9 cellular contexts compared by ENCODE assay signal in the genomic region with DNA sequence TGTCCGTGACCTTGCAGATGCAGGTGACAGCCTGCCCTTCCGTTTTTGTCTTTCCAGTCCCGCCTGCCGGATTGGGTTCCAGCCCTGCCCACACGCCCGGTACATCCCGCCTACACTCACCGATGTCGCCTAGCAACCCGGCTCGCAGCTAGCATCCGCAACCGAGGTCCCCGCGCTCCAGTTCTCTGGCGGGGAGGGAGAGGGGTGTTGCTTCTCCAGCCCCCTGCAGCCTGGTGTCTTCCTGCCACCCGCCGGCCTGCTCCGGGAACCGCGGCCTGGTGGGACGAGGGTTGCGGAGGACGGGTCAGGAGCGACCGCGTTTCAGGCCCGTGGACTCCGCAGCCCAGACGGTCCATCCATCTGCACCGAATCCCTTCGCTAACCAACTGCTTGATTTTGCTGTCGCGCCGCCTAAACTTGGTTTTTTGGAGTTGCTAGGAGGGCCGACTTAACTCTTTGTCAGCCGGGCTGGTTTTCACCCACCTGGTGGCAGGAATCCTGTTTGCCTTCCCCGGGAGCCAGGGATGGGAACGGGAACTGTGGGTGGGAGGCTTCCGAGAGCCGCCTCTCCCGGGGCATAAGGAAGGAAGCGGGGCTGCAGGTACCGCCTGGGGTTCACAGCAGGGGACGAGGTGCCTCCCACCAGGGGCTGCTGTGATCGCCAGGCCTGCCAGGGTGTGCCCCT. TPM values are rescaled to one million over a fixed set of nuclear protein-coding genes. Genes with fewer than 3 reads are reported as not detected.
DNase-seq lines count a peak whose midpoint lies in the region; ATAC-seq, FAIRE-seq and TF ChIP-seq lines count a peak whose summit lies in the region.
"Had no signal": no experiment of that assay in that cellular context is flagged by ENCODE, and none has a peak within 500 bp of the region (broad histone marks: within the 10 kb centered on the region; RNA-seq: fewer than 3 reads in every experiment).

No MANE protein-coding gene starts in this region.

- ATAC-seq in right lobe of liver = peak; percentile 58 to 73 (median 70)
- no peak; the same call in 2 of the 3 replicates for ATAC-seq in HepG2
- ATAC-seq in GM18873 (IDR thresholded peaks at IDR 0.05; ENCODE audit: low FRiP score, unreplicated experiment) = no peak
- no peak for ATAC-seq in GM21423 (IDR thresholded peaks at IDR 0.05; ENCODE audit: unreplicated experiment)

- BruUV-seq in HepG2 (replicated peaks; lab: Mats Ljungman, UMichigan) = no TSS peak

- H3K4me3 Mint-ChIP-seq in osteocyte (ENCODE audit: unreplicated experiment) = no peak overlapping the region

- H3K36me3 ChIP-seq in right lobe of liver = no peaks in the 10 kb centered on the region
- no peaks in the 10 kb centered on the region for H3K36me3 ChIP-seq in HepG2 (replicated peaks in 1 of 2; ENCODE audit: control insufficient read depth in 1 of 2, insufficient read depth in 2 of 2, low read length in 2 of 2)
- H3K36me3 ChIP-seq in fibroblast of lung (ENCODE audit: control insufficient read depth, insufficient read depth, low read length) = no peaks in the 10 kb centered on the region

- no peak for TF ChIP-seq RAD21 in HepG2 (CRISPR knock-in tag; IDR thresholded peaks at IDR 0.05)

- H3K27me3 Mint-ChIP-seq in osteocyte (ENCODE audit: unreplicated experiment) = peaks cover 30% of the 10 kb centered on the region

- peaks cover 5% of the 10 kb centered on the region for H3K9me3 Mint-ChIP-seq in osteocyte (ENCODE audit: unreplicated experiment)

- H3K9me3 ChIP-seq in right lobe of liver = no peaks in the 10 kb centered on the region
- H3K9me3 ChIP-seq in HepG2 (ENCODE audit: low read length) = no peaks in the 10 kb centered on the region
- H3K9me3 ChIP-seq in fibroblast of lung (ENCODE audit: control insufficient read depth, insufficient read depth, low read depth, low read length) = no peaks in the 10 kb centered on the region

- no peaks in the 10 kb centered on the region for H3K36me3 Mint-ChIP-seq in osteocyte (ENCODE audit: unreplicated experiment)

- no peak overlapping the region for H3K9ac ChIP-seq in HepG2 (ENCODE audit: insufficient read depth, low read depth, low read length)
- H3K9ac ChIP-seq in fibroblast of lung (ENCODE audit: insufficient read depth, low read length) = no peak overlapping the region

- no peaks in the 10 kb centered on the region for H3K4me1 ChIP-seq in right lobe of liver
- no peaks in the 10 kb centered on the region for H3K4me1 ChIP-seq in HepG2 (ENCODE audit: insufficient read depth, low read length)
- no peaks in the 10 kb centered on the region for H3K4me1 ChIP-seq in fibroblast of lung (ENCODE audit: control insufficient read depth, extremely low read depth, insufficient read depth, low read length)

- no peak for TF ChIP-seq EP300 in HepG2 (IDR thresholded peaks at IDR 0.05; ENCODE audit: low read depth in 2 of 2, low read length in 2 of 2)
- TF ChIP-seq EP300 in HepG2 (CRISPR knock-in tag; IDR thresholded peaks at IDR 0.05; ENCODE audit: borderline replicate concordance) = no peak

- 0% methylated on average over 2 of the region's 46 CpGs for WGBS in right lobe of liver (ENCODE audit: insufficient coverage, low coverage, low lambda C conversion rate, missing lambda C conversion rate)
- 11% methylated on average over 11 of the region's 46 CpGs for WGBS in HepG2 (ENCODE audit: low lambda C conversion rate)

- TF ChIP-seq CTCF in right lobe of liver (IDR thresholded peaks at IDR 0.05) = no peak
- TF ChIP-seq CTCF in HepG2 (CRISPR knock-in tag; IDR thresholded peaks at IDR 0.05) = no peak
- TF ChIP-seq CTCF in fibroblast of lung (conservative IDR thresholded peaks at IDR 0.05 in 1 of 2, IDR thresholded peaks at IDR 0.05 in 1 of 2; ENCODE audit: low read depth in 1 of 2, low read length in 2 of 2) = peak; percentile 15 to 23
- peak; percentile 24 for TF ChIP-seq CTCF in osteocyte (IDR thresholded peaks at IDR 0.05)

- H3K79me2 ChIP-seq in HepG2 (ENCODE audit: insufficient read depth, low read length) = no peaks in the 10 kb centered on the region
- no peaks in the 10 kb centered on the region for H3K79me2 ChIP-seq in fibroblast of lung (ENCODE audit: control insufficient read depth, insufficient read depth, low read length)

- no peak overlapping the region for H3K27ac Mint-ChIP-seq in osteocyte (ENCODE audit: unreplicated experiment)

- peaks cover 4% of the 10 kb centered on the region for H3K4me1 Mint-ChIP-seq in osteocyte (ENCODE audit: unreplicated experiment)

- H3K4me2 ChIP-seq in HepG2 (ENCODE audit: low read depth, low read length) (no peak overlapping the region), fibroblast of lung (ENCODE audit: extremely low read depth, insufficient read depth, low read length) (no peak overlapping the region)

- TF ChIP-seq POLR2A in right lobe of liver (IDR thresholded peaks at IDR 0.05) (no peak), HepG2 (IDR thresholded peaks at IDR 0.05; ENCODE audit: insufficient read depth in 1 of 2, low read depth in 2 of 2, low read length in 2 of 2) (no peak)

- DNase-seq in right lobe of liver (peak in 1 of 3 donors; percentile 55), HepG2 (ENCODE audit: low spot score) (no peak), fibroblast of lung (ENCODE audit: low read depth in 2 of 2) (peak in 1 of 2 donors; percentile 26), osteocyte (ENCODE audit: extremely low spot score, unreplicated experiment) (no peak), GM19238 (ENCODE audit: insufficient read length, low spot score) (no peak)
- DNase-seq in activated T-cell treated with anti-CD3 and anti-CD28 coated beads, Interleukin-2, amount 50 U/mL, for 1 hour = peak; percentile 62

- no peak overlapping the region for H2AFZ ChIP-seq in HepG2 (ENCODE audit: low read length)
- no peak overlapping the region for H2AFZ ChIP-seq in fibroblast of lung (ENCODE audit: low read length)

- H3K27me3 ChIP-seq in right lobe of liver (peaks cover 0 to 6% of the 10 kb centered on the region in 2 donors), HepG2 (ENCODE audit: control insufficient read depth in 1 of 2, insufficient read depth in 2 of 2, low read length in 2 of 2) (peaks cover 4 to 36% of the 10 kb centered on the region in 2 experiments), fibroblast of lung (ENCODE audit: control insufficient read depth, insufficient read depth, low read length) (peaks cover 16% of the 10 kb centered on the region)

- in situ Hi-C loops in HepG2 (cut with HindIII; ENCODE audit: extremely low pct_ligation_motif_present, low pct_unique_long_range_greater_than_20kb) = no loop called here

- H3K4me3 ChIP-seq in right lobe of liver (no peak overlapping the region), HepG2 (replicated peaks in 1 of 3; ENCODE audit: insufficient read depth in 1 of 3, low read depth in 2 of 3, low read length in 3 of 3) (no peak overlapping the region), fibroblast of lung (replicated peaks in 1 of 4; ENCODE audit: control extremely low read depth in 1 of 4, insufficient read depth in 1 of 4, low read depth in 3 of 4, low read length in 4 of 4) (no peak overlapping the region)

- no peak for FAIRE-seq in HepG2 (lab: Jason Lieb, UNC)
- FAIRE-seq: TTC549 had no signal

- CTCF ChIA-PET in HepG2 (lab: Yijun Ruan, JAX; ENCODE audit: low intra/inter-chr PET ratio, low total read pairs) = no interaction called here

- POLR2A ChIA-PET in HepG2 (lab: Yijun Ruan, JAX) = no interaction called here

- intact Hi-C loops in right lobe of liver (cut with DNase I) (no loop called here), HepG2 (cut with micrococcal nuclease; ENCODE audit: unreplicated experiment) (no loop called here)

- no peak overlapping the region for H3K27ac ChIP-seq in right lobe of liver
- H3K27ac ChIP-seq in HepG2 (ENCODE audit: extremely low read length, insufficient read depth, low read length) = no peak overlapping the region
- no peak overlapping the region for H3K27ac ChIP-seq in fibroblast of lung (ENCODE audit: insufficient read depth, low read length)

- H4K20me1 ChIP-seq in HepG2 (ENCODE audit: insufficient read depth, low read length) = no peaks in the 10 kb centered on the region
- no peaks in the 10 kb centered on the region for H4K20me1 ChIP-seq in fibroblast of lung (ENCODE audit: control insufficient read depth, extremely low read depth, insufficient read depth, low read length)

RNA-seq across cellular contexts. Expression of gene MATK, which starts 15.4 kb away (rescaled TPM):
- total RNA-seq in right lobe of liver (1 to 10 TPM in 3 of 6 experiments, under 1 TPM in 3; 0.49 to 2.5 (median 0.90) TPM), HepG2 (2016; rRNA removed; fragmentation: Illumina TruSeq; extraction: Trizol) (not detected in 2 replicates), fibroblast of lung (under 0.01 TPM in 1 of 2 replicates, not detected in the other), osteocyte (not detected in 2 replicates)
- total RNA-seq in HepG2 (2016; cell fraction: cytosol; rRNA removed; fragmentation: Illumina TruSeq; extraction: Trizol; ENCODE audit: low read depth) = not detected in 2 replicates
- total RNA-seq in HepG2 (2016; cell fraction: insoluble cytoplasmic fraction; rRNA removed; fragmentation: Illumina TruSeq; extraction: Trizol) = not detected in 2 replicates
- total RNA-seq in HepG2 (2016; cell fraction: membrane; rRNA removed; fragmentation: Illumina TruSeq; extraction: Trizol) = not detected in 2 replicates
- not detected in 2 replicates for total RNA-seq in HepG2 (2016; cell fraction: nucleus; rRNA removed; fragmentation: Illumina TruSeq; extraction: Trizol)
- polyA plus RNA-seq in HepG2 (2011; rRNA removed) (0.09 TPM in 2 replicates), fibroblast of lung (not detected in 2 replicates)
- 0.11 and 0.14 TPM in 2 replicates for polyA plus RNA-seq in HepG2 (2011; cell fraction: cytosol; rRNA removed)
- 0.32 TPM in 1 of 2 replicates, not detected in the other for polyA plus RNA-seq in HepG2 (2011; cell fraction: nucleus; rRNA removed)
- polyA plus RNA-seq in HepG2 (2012) = not detected in 2 replicates
- 0.07 TPM in 1 of 2 replicates, not detected in the other for polyA plus RNA-seq in HepG2 (2016; cell fraction: cytosol; fragmentation: Illumina TruSeq; extraction: Trizol; ENCODE audit: low read depth)
- polyA plus RNA-seq in HepG2 (2016; cell fraction: insoluble cytoplasmic fraction; fragmentation: Illumina TruSeq; extraction: Trizol; ENCODE audit: low read depth) = not detected in 2 replicates
- not detected in 2 replicates for polyA plus RNA-seq in HepG2 (2016; cell fraction: membrane; fragmentation: Illumina TruSeq; extraction: Trizol; ENCODE audit: low read depth)
- polyA plus RNA-seq in HepG2 (2016; cell fraction: nucleus; fragmentation: Illumina TruSeq; extraction: Trizol; ENCODE audit: insufficient read depth, low read depth) = not detected in 2 replicates
- polyA minus RNA-seq in HepG2 (2011; rRNA and poly(A)+ RNA removed; ENCODE audit: low replicate concordance) = 0.42 and 31.9 TPM in 2 replicates
- polyA minus RNA-seq in HepG2 (2011; cell fraction: cytosol; rRNA and poly(A)+ RNA removed) = 0.70 TPM in 1 of 2 replicates, not detected in the other
- not detected in 2 replicates for polyA minus RNA-seq in HepG2 (2011; cell fraction: nucleus; rRNA and poly(A)+ RNA removed)
- not detected in 2 replicates for polyA plus RNA-seq in fibroblast of lung (2012)
- not detected in 2 replicates for polyA minus RNA-seq in fibroblast of lung (ENCODE audit: low replicate concordance)

RNA-seq across cellular contexts. Expression of gene RAX2, which starts 29.5 kb away (rescaled TPM):
- total RNA-seq in right lobe of liver (not detected), HepG2 (2016; rRNA removed; fragmentation: Illumina TruSeq; extraction: Trizol) (not detected in 2 replicates), fibroblast of lung (not detected in 2 replicates), osteocyte (not detected in 2 replicates)
- not detected in 2 replicates for total RNA-seq in HepG2 (2016; cell fraction: cytosol; rRNA removed; fragmentation: Illumina TruSeq; extraction: Trizol; ENCODE audit: low read depth)
- total RNA-seq in HepG2 (2016; cell fraction: insoluble cytoplasmic fraction; rRNA removed; fragmentation: Illumina TruSeq; extraction: Trizol) = not detected in 2 replicates
- not detected in 2 replicates for total RNA-seq in HepG2 (2016; cell fraction: membrane; rRNA removed; fragmentation: Illumina TruSeq; extraction: Trizol)
- not detected in 2 replicates for total RNA-seq in HepG2 (2016; cell fraction: nucleus; rRNA removed; fragmentation: Illumina TruSeq; extraction: Trizol)
- polyA plus RNA-seq in HepG2 (2011; rRNA removed) (not detected in 2 replicates), fibroblast of lung (not detected in 2 replicates)
- not detected in 2 replicates for polyA plus RNA-seq in HepG2 (2011; cell fraction: cytosol; rRNA removed)
- not detected in 2 replicates for polyA plus RNA-seq in HepG2 (2011; cell fraction: nucleus; rRNA removed)
- not detected in 2 replicates for polyA plus RNA-seq in HepG2 (2012)
- polyA plus RNA-seq in HepG2 (2016; cell fraction: cytosol; fragmentation: Illumina TruSeq; extraction: Trizol; ENCODE audit: low read depth) = not detected in 2 replicates
- not detected in 2 replicates for polyA plus RNA-seq in HepG2 (2016; cell fraction: insoluble cytoplasmic fraction; fragmentation: Illumina TruSeq; extraction: Trizol; ENCODE audit: low read depth)
- not detected in 2 replicates for polyA plus RNA-seq in HepG2 (2016; cell fraction: membrane; fragmentation: Illumina TruSeq; extraction: Trizol; ENCODE audit: low read depth)
- not detected in 2 replicates for polyA plus RNA-seq in HepG2 (2016; cell fraction: nucleus; fragmentation: Illumina TruSeq; extraction: Trizol; ENCODE audit: insufficient read depth, low read depth)
- polyA minus RNA-seq in HepG2 (2011; rRNA and poly(A)+ RNA removed; ENCODE audit: low replicate concordance) = not detected in 2 replicates
- polyA minus RNA-seq in HepG2 (2011; cell fraction: cytosol; rRNA and poly(A)+ RNA removed) = not detected in 2 replicates
- not detected in 2 replicates for polyA minus RNA-seq in HepG2 (2011; cell fraction: nucleus; rRNA and poly(A)+ RNA removed)
- polyA plus RNA-seq in fibroblast of lung (2012) = not detected in 2 replicates
- polyA minus RNA-seq in fibroblast of lung (ENCODE audit: low replicate concordance) = not detected in 2 replicates

RNA-seq across cellular contexts. Expression of gene MRPL54, which starts 39.1 kb away (rescaled TPM):
- total RNA-seq in right lobe of liver (10 to 100 TPM; 52.5 to 81.2 (median 61.9) TPM), HepG2 (2016; rRNA removed; fragmentation: Illumina TruSeq; extraction: Trizol) (66.9 and 85.6 TPM in 2 replicates), fibroblast of lung (42.6 and 45.4 TPM in 2 replicates), osteocyte (43.8 and 53.2 TPM in 2 replicates)
- 36.4 and 42.5 TPM in 2 replicates for total RNA-seq in HepG2 (2016; cell fraction: cytosol; rRNA removed; fragmentation: Illumina TruSeq; extraction: Trizol; ENCODE audit: low read depth)
- total RNA-seq in HepG2 (2016; cell fraction: insoluble cytoplasmic fraction; rRNA removed; fragmentation: Illumina TruSeq; extraction: Trizol) = 71.3 and 95.8 TPM in 2 replicates
- total RNA-seq in HepG2 (2016; cell fraction: membrane; rRNA removed; fragmentation: Illumina TruSeq; extraction: Trizol) = 34.6 and 39.3 TPM in 2 replicates
- 17.6 and 22.0 TPM in 2 replicates for total RNA-seq in HepG2 (2016; cell fraction: nucleus; rRNA removed; fragmentation: Illumina TruSeq; extraction: Trizol)
- polyA plus RNA-seq in HepG2 (2011; rRNA removed) (36.8 and 37.2 TPM in 2 replicates), fibroblast of lung (29.7 and 32.5 TPM in 2 replicates)
- polyA plus RNA-seq in HepG2 (2011; cell fraction: cytosol; rRNA removed) = 49.6 and 71.2 TPM in 2 replicates
- polyA plus RNA-seq in HepG2 (2011; cell fraction: nucleus; rRNA removed) = 14.2 and 18.6 TPM in 2 replicates
- 22.5 and 27.7 TPM in 2 replicates for polyA plus RNA-seq in HepG2 (2012)
- polyA plus RNA-seq in HepG2 (2016; cell fraction: cytosol; fragmentation: Illumina TruSeq; extraction: Trizol; ENCODE audit: low read depth) = 36.7 and 39.3 TPM in 2 replicates
- polyA plus RNA-seq in HepG2 (2016; cell fraction: insoluble cytoplasmic fraction; fragmentation: Illumina TruSeq; extraction: Trizol; ENCODE audit: low read depth) = 81.5 and 84.4 TPM in 2 replicates
- polyA plus RNA-seq in HepG2 (2016; cell fraction: membrane; fragmentation: Illumina TruSeq; extraction: Trizol; ENCODE audit: low read depth) = 25.3 and 29.3 TPM in 2 replicates
- polyA plus RNA-seq in HepG2 (2016; cell fraction: nucleus; fragmentation: Illumina TruSeq; extraction: Trizol; ENCODE audit: insufficient read depth, low read depth) = 29.4 and 38.4 TPM in 2 replicates
- 6.8 and 14.7 TPM in 2 replicates for polyA minus RNA-seq in HepG2 (2011; rRNA and poly(A)+ RNA removed; ENCODE audit: low replicate concordance)
- polyA minus RNA-seq in HepG2 (2011; cell fraction: cytosol; rRNA and poly(A)+ RNA removed) = 6.7 and 10.6 TPM in 2 replicates
- polyA minus RNA-seq in HepG2 (2011; cell fraction: nucleus; rRNA and poly(A)+ RNA removed) = 4.5 and 6.2 TPM in 2 replicates
- 48.7 and 68.2 TPM in 2 replicates for polyA plus RNA-seq in fibroblast of lung (2012)
- polyA minus RNA-seq in fibroblast of lung (ENCODE audit: low replicate concordance) = 6.5 and 13.5 TPM in 2 replicates

RNA-seq across cellular contexts. Expression of gene APBA3, which starts 40.1 kb away (rescaled TPM):
- 10 to 100 TPM; 10.1 to 24.1 (median 12.6) TPM for total RNA-seq in right lobe of liver
- 12.9 and 14.3 TPM in 2 replicates for total RNA-seq in HepG2 (2016; rRNA removed; fragmentation: Illumina TruSeq; extraction: Trizol)
- 5.4 and 8.4 TPM in 2 replicates for total RNA-seq in HepG2 (2016; cell fraction: cytosol; rRNA removed; fragmentation: Illumina TruSeq; extraction: Trizol; ENCODE audit: low read depth)
- 12.1 and 15.3 TPM in 2 replicates for total RNA-seq in HepG2 (2016; cell fraction: insoluble cytoplasmic fraction; rRNA removed; fragmentation: Illumina TruSeq; extraction: Trizol)
- 9.8 and 12.8 TPM in 2 replicates for total RNA-seq in HepG2 (2016; cell fraction: membrane; rRNA removed; fragmentation: Illumina TruSeq; extraction: Trizol)
- 10.6 and 14.8 TPM in 2 replicates for total RNA-seq in HepG2 (2016; cell fraction: nucleus; rRNA removed; fragmentation: Illumina TruSeq; extraction: Trizol)
- polyA plus RNA-seq in HepG2 (2011; rRNA removed) = 14.2 and 18.7 TPM in 2 replicates
- polyA plus RNA-seq in HepG2 (2011; cell fraction: cytosol; rRNA removed) = 6.1 and 12.7 TPM in 2 replicates
- 76.0 and 85.8 TPM in 2 replicates for polyA plus RNA-seq in HepG2 (2011; cell fraction: nucleus; rRNA removed)
- polyA plus RNA-seq in HepG2 (2012) = 6.8 and 9.1 TPM in 2 replicates
- 2.7 and 3.6 TPM in 2 replicates for polyA plus RNA-seq in HepG2 (2016; cell fraction: cytosol; fragmentation: Illumina TruSeq; extraction: Trizol; ENCODE audit: low read depth)
- 9.5 and 10.3 TPM in 2 replicates for polyA plus RNA-seq in HepG2 (2016; cell fraction: insoluble cytoplasmic fraction; fragmentation: Illumina TruSeq; extraction: Trizol; ENCODE audit: low read depth)
- 6.0 and 6.1 TPM in 2 replicates for polyA plus RNA-seq in HepG2 (2016; cell fraction: membrane; fragmentation: Illumina TruSeq; extraction: Trizol; ENCODE audit: low read depth)
- 28.0 and 28.5 TPM in 2 replicates for polyA plus RNA-seq in HepG2 (2016; cell fraction: nucleus; fragmentation: Illumina TruSeq; extraction: Trizol; ENCODE audit: insufficient read depth, low read depth)
- 14.2 and 22.9 TPM in 2 replicates for polyA minus RNA-seq in HepG2 (2011; rRNA and poly(A)+ RNA removed; ENCODE audit: low replicate concordance)
- 7.5 and 7.9 TPM in 2 replicates for polyA minus RNA-seq in HepG2 (2011; cell fraction: cytosol; rRNA and poly(A)+ RNA removed)
- 15.3 and 18.5 TPM in 2 replicates for polyA minus RNA-seq in HepG2 (2011; cell fraction: nucleus; rRNA and poly(A)+ RNA removed)
- 21.8 and 22.3 TPM in 2 replicates for total RNA-seq in fibroblast of lung
- 2.7 TPM in 2 replicates for polyA plus RNA-seq in fibroblast of lung
- 6.9 and 8.1 TPM in 2 replicates for polyA plus RNA-seq in fibroblast of lung (2012)
- polyA minus RNA-seq in fibroblast of lung (ENCODE audit: low replicate concordance) = 2.5 and 3.3 TPM in 2 replicates
- total RNA-seq in osteocyte = 21.6 and 24.7 TPM in 2 replicates

Comparison
In these comparisons a context has a peak if more than half of its experiments do, and no peak if none do; other contexts are left out.
1. ATAC-seq: peak in right lobe of liver (4 of 4); none in HepG2 (single experiment), GM18873 (single experiment) and GM21423 (single experiment).
2. CTCF ChIP-seq: peak in fibroblast of lung (2 of 2) and osteocyte (single experiment); none in right lobe of liver (0 of 4) and HepG2 (single experiment).